ENCODE assay signal across 13 cellular contexts in the genomic region with DNA sequence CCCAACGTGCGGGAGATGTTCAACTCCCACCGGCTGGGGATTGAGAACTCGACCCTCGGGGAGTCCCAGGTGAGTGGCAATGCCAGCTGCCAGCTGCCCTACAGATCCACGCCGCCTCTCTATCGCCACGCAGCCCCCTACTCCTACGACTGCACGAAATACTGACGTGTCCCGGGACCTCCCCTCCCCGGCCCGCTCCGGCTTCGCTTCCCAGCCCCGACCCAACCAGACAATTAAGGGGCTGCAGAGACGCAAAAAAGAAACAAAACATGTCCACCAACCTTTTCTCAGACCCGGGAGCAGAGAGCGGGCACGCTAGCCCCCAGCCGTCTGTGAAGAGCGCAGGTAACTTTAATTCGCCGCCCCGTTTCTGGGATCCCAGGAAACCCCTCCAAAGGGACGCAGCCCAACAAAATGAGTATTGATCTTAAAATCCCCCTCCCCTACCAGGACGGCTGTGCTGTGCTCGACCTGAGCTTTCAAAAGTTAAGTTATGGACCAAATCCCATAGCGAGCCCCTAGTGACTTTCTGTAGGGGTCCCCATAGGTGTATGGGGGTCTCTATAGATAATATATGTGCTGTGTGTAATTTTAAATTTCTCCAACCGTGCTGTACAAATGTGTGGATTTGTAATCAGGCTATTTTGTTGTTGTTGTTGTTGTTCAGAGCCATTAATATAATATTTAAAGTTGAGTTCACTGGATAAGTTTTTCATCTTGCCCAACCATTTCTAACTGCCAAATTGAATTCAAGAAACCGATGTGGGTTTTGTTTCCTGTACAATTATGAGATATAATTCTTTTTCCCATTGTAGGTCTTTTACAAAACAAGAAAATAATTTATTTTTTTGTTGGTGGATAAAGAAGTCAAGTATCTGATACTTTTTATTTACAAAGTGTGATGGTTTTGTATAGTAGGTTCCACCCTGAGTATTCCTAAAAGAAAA. TPM values are rescaled to one million over a fixed set of nuclear protein-coding genes. Genes with fewer than 3 reads are reported as not detected.
DNase-seq lines count a peak whose midpoint lies in the region; ATAC-seq and TF ChIP-seq lines count a peak whose summit lies in the region.
"Had no signal": no experiment of that assay in that cellular context is flagged by ENCODE, and none has a peak within 500 bp of the region (broad histone marks: within the 10 kb centered on the region; RNA-seq: fewer than 3 reads in every experiment).

No MANE protein-coding gene starts in this region.

- CTCF ChIA-PET in WTC11 (lab: Charles Lee), result interaction anchor here (0.6 to 2.9 kb wide), 2 partner anchors 192 to 305 kb away, joined by 3 to 7 read pairs; no protein-coding TSS in a partner anchor

- H3K36me3 ChIP-seq in rectal smooth muscle tissue (ENCODE audit: control insufficient read depth, insufficient read depth, low read length) (no peaks in the 10 kb centered on the region), WERI-Rb-1 (no peaks in the 10 kb centered on the region)

- H3K4me3 ChIP-seq in foreskin fibroblast (ENCODE audit: low read depth in 1 of 2, low read length in 2 of 2) (peak overlapping the region; percentile 58 to 71), rectal smooth muscle tissue (ENCODE audit: low read length) (peak overlapping the region; percentile 25), WERI-Rb-1 (ENCODE audit: low read depth, low read length) (no peak overlapping the region)

- no peak for TF ChIP-seq CTCF in WTC11 (IDR thresholded peaks at IDR 0.05)
- no peak for TF ChIP-seq CTCF in foreskin fibroblast (IDR thresholded peaks at IDR 0.05; ENCODE audit: low read depth, low read length)
- TF ChIP-seq CTCF in WERI-Rb-1 (IDR thresholded peaks at IDR 0.05; ENCODE audit: low read depth, low read length), result no peak

- H3K27me3 ChIP-seq in rectal smooth muscle tissue (ENCODE audit: control insufficient read depth, insufficient read depth, low read length) (peaks cover 53% of the 10 kb centered on the region), WERI-Rb-1 (ENCODE audit: insufficient read depth, low read depth, severe bottlenecking) (peaks cover 40% of the 10 kb centered on the region)

- H3K9me3 ChIP-seq in WERI-Rb-1 (ENCODE audit: severe bottlenecking), result no peaks in the 10 kb centered on the region

- peaks cover 94% of the 10 kb centered on the region for H3K27me3 Mint-ChIP-seq in WTC11 (ENCODE audit: low read depth)

- POLR2A ChIA-PET in WTC11 (lab: Charles Lee), result no interaction called here

- no peak overlapping the region for H3K9ac ChIP-seq in rectal smooth muscle tissue (ENCODE audit: low read length)
- H3K9ac ChIP-seq: parathyroid adenoma had no signal

- H3K4me1 ChIP-seq in rectal smooth muscle tissue (ENCODE audit: control insufficient read depth, insufficient read depth, low read length), result no peaks in the 10 kb centered on the region

- no peaks in the 10 kb centered on the region for H3K9me3 Mint-ChIP-seq in WTC11

- ATAC-seq in WTC11, result no peak

- DNase-seq in EH (ENCODE audit: low read depth) (peak; percentile 25), WTC11 (ENCODE audit: low spot score) (no peak), foreskin fibroblast (no peak), cerebellar cortex (ENCODE audit: low spot score) (no peak), Kasumi-1 (lab: John Stamatoyannopoulos, UW) (no peak), WERI-Rb-1 (no peak), NCI-H2227 treated with DMSO at 0.1 percent for 48 hours (lab: John Stamatoyannopoulos, UW) (no peak)
- DNase-seq: DND-41, KBM-7 had no signal

- H3K27ac ChIP-seq in rectal smooth muscle tissue (ENCODE audit: low read depth, low read length), result no peak overlapping the region
- H3K27ac ChIP-seq in WERI-Rb-1, result no peak overlapping the region
- H3K27ac ChIP-seq: parathyroid adenoma had no signal

- H3K36me3 Mint-ChIP-seq in WTC11, result no peaks in the 10 kb centered on the region

- peaks cover 58% of the 10 kb centered on the region for H3K4me1 Mint-ChIP-seq in WTC11

- no peak overlapping the region for H3K27ac Mint-ChIP-seq in WTC11

- H3K4me3 Mint-ChIP-seq in WTC11, result peak overlapping the region; percentile 61

TF ChIP-seq in WTC11, 78 proteins besides CTCF, POLR2A, EP300 and RAD21:
- TF ChIP-seq NFYB (CRISPR knock-in tag; conservative IDR thresholded peaks at IDR 0.05; ENCODE audit: low read depth) (no peak), ATF3 (CRISPR knock-in tag; conservative IDR thresholded peaks at IDR 0.05) (no peak), IRF1 (CRISPR knock-in tag; IDR thresholded peaks at IDR 0.05) (no peak), MXD4 (CRISPR knock-in tag; IDR thresholded peaks at IDR 0.05; ENCODE audit: borderline replicate concordance) (no peak), ZNF281 (CRISPR knock-in tag; IDR thresholded peaks at IDR 0.05) (no peak), FOXP1 (CRISPR knock-in tag; IDR thresholded peaks at IDR 0.05; ENCODE audit: borderline replicate concordance) (no peak), HMGA2 (CRISPR knock-in tag; IDR thresholded peaks at IDR 0.05) (no peak)

RNA-seq across cellular contexts. Expression of gene FOXC2, which starts 2.3 kb away (rescaled TPM):
- total RNA-seq in WTC11 (2021), result 0.18 to 0.28 TPM (median 0.21 TPM) in 3 replicates
- total RNA-seq: NCI-H460; T-helper 1 cell treated with Interleukin-12 subunit alpha and Interleukin-12 subunit beta and Interleukin-4 antibody, amounts not matched to agents 30 ng/mL and 1 ng/mL, for 36 hours had no signal

RNA-seq across cellular contexts. Expression of gene FOXL1, which starts 9.4 kb away (rescaled TPM):
- total RNA-seq in WTC11 (2021), result 0.23 to 0.34 TPM (median 0.33 TPM) in 3 replicates
- total RNA-seq: T-helper 1 cell treated with Interleukin-12 subunit alpha and Interleukin-12 subunit beta and Interleukin-4 antibody, amounts not matched to agents 30 ng/mL and 1 ng/mL, for 36 hours had no signal

RNA-seq across cellular contexts. Expression of gene MTHFSD, which starts 13.9 kb away (rescaled TPM):
- total RNA-seq in WTC11 (2021), result 14.1 to 15.7 TPM (median 15.3 TPM) in 3 replicates

RNA-seq across cellular contexts. Expression of gene FOXF1, which starts 58.6 kb away (rescaled TPM):
- 0.09 to 0.14 TPM in 2 of 3 replicates, not detected in the other for total RNA-seq in WTC11 (2021)
- total RNA-seq: T-helper 1 cell treated with Interleukin-12 subunit alpha and Interleukin-12 subunit beta and Interleukin-4 antibody, amounts not matched to agents 30 ng/mL and 1 ng/mL, for 36 hours had no signal
